In genomic region chr11:79434263-79434662, GRCh38 we compare ENCODE assay signal across 17 cellular contexts. TPM values are rescaled to one million over a fixed set of nuclear protein-coding genes. Genes with fewer than 3 reads are reported as not detected.
"Had no signal": no experiment of that assay in that cellular context is flagged by ENCODE, and none has a peak within 500 bp of the region (broad histone marks: within the 10 kb centered on the region; RNA-seq: fewer than 3 reads in every experiment).

No MANE protein-coding gene starts in this region.

- H3K4me1 Mint-ChIP-seq: activated naive CD4-positive, alpha-beta T cell treated with anti-CD3 and anti-CD28 coated beads, Interleukin-2, amount 50 U/mL, for 24 hours; central memory CD8-positive, alpha-beta T cell had no signal

- ATAC-seq: activated T-cell treated with anti-CD3 and anti-CD28 coated beads, Interleukin-2, amount 50 U/mL, for 4 hours; naive thymus-derived CD4-positive, alpha-beta T cell; pancreas; WTC11 had no signal

- H3K4me3 ChIP-seq: coronary artery, pancreas, sigmoid colon, spleen, thyroid gland, vagina had no signal

- H3K27ac Mint-ChIP-seq: activated CD4-positive, alpha-beta memory T cell treated with anti-CD3 and anti-CD28 coated beads, Interleukin-2, amount 10 ng/mL, durations not matched to agents 7 days and 5 days; activated naive CD4-positive, alpha-beta T cell treated with anti-CD3 and anti-CD28 coated beads, Interleukin-2, amount 50 U/mL, for 24 hours; naive thymus-derived CD4-positive, alpha-beta T cell; WTC11 had no signal

- H3K9me3 Mint-ChIP-seq: activated CD4-positive, alpha-beta memory T cell treated with anti-CD3 and anti-CD28 coated beads, Interleukin-2, amount 10 ng/mL, durations not matched to agents 7 days and 5 days; activated naive CD4-positive, alpha-beta T cell treated with anti-CD3 and anti-CD28 coated beads, Interleukin-2, amount 50 U/mL, for 24 hours; activated T-cell treated with anti-CD3 and anti-CD28 coated beads, Interleukin-2, amount 50 U/mL, for 4 hours; central memory CD8-positive, alpha-beta T cell; WTC11 had no signal

- H3K36me3 ChIP-seq: pancreas, sigmoid colon, spleen, thyroid gland, vagina had no signal

- H3K4me3 Mint-ChIP-seq: activated CD4-positive, alpha-beta memory T cell treated with anti-CD3 and anti-CD28 coated beads, Interleukin-2, amount 10 ng/mL, durations not matched to agents 7 days and 5 days; activated naive CD4-positive, alpha-beta T cell treated with anti-CD3 and anti-CD28 coated beads, Interleukin-2, amount 50 U/mL, for 24 hours; activated T-cell treated with anti-CD3 and anti-CD28 coated beads, Interleukin-2, amount 50 U/mL, for 4 hours; central memory CD8-positive, alpha-beta T cell; naive thymus-derived CD4-positive, alpha-beta T cell; WTC11 had no signal

- H3K27ac ChIP-seq: coronary artery, pancreas, spleen, thyroid gland, vagina had no signal

- H3K9me3 ChIP-seq: pancreas, sigmoid colon, spleen, thyroid gland, vagina had no signal

- H3K27me3 ChIP-seq: thyroid gland, vagina had no signal

- H3K36me3 Mint-ChIP-seq: activated naive CD4-positive, alpha-beta T cell treated with anti-CD3 and anti-CD28 coated beads, Interleukin-2, amount 50 U/mL, for 24 hours; WTC11 had no signal

- DNase-seq: activated CD4-positive, alpha-beta memory T cell treated with anti-CD3 and anti-CD28 coated beads, Interleukin-2, amount 10 ng/mL, durations not matched to agents 7 days and 5 days; activated CD4-positive, alpha-beta T cell treated with anti-CD3 and anti-CD28 coated beads for 4 hours; activated effector memory CD4-positive, alpha-beta T cell treated with Interleukin-2 at 50 U/mL for 16 hours; activated T-cell treated with anti-CD3 and anti-CD28 coated beads, Interleukin-2, amount 50 U/mL, for 4 hours; foreskin melanocyte; mammary epithelial cell; naive thymus-derived CD4-positive, alpha-beta T cell; pancreas; sigmoid colon; spleen; T-helper 2 cell; thyroid gland had no signal

RNA-seq across cellular contexts. Expression of gene TENM4, which starts 6.6 kb away (rescaled TPM):
- total RNA-seq: activated CD4-positive, alpha-beta memory T cell treated with anti-CD3 and anti-CD28 coated beads, Interleukin-2, amount 10 ng/mL, durations not matched to agents 7 days and 5 days had no signal
- polyA plus RNA-seq: naive thymus-derived CD4-positive, alpha-beta T cell had no signal
